8 cellular contexts compared by ENCODE assay signal in genomic region chr16:76946879-76947278, GRCh38.
DNase-seq lines count a peak whose midpoint lies in the region; ATAC-seq and TF ChIP-seq lines count a peak whose summit lies in the region.

No MANE protein-coding gene starts in this region.

- no peak overlapping the region for H3K27ac ChIP-seq in gastrocnemius medialis

- H3K27me3 ChIP-seq in gastrocnemius medialis = no peaks in the 10 kb centered on the region

- no peaks in the 10 kb centered on the region for H3K4me1 Mint-ChIP-seq in T-helper 17 cell

- in situ Hi-C loops in gastrocnemius medialis (cut with MboI; ENCODE audit: low sequenced_read_pairs in 4 of 4) = no loop called here

- TF ChIP-seq POLR2A in gastrocnemius medialis (IDR thresholded peaks at IDR 0.05) = no peak

- DNase-seq in NCI-H2081 (lab: John Stamatoyannopoulos, UW) (peak; percentile 25 to 67), NCI-H2081 treated with DMSO at 0.1 percent for 48 hours (lab: John Stamatoyannopoulos, UW) (no peak), NCI-H69 (lab: John Stamatoyannopoulos, UW) (peak; percentile 50), gastrocnemius medialis (no peak), germinal center (ENCODE audit: low spot score) (no peak), T-helper 17 cell (no peak), HEK293T (ENCODE audit: extremely low spot score) (no peak)

- H3K36me3 ChIP-seq in gastrocnemius medialis = no peaks in the 10 kb centered on the region

- intact Hi-C loops in gastrocnemius medialis (cut with DNase I; ENCODE audit: low total_unique reads) = no loop called here

- CTCF ChIA-PET in HEK293T (lab: Yijun Ruan, JAX) = no interaction called here

- no peak overlapping the region for H3K27ac Mint-ChIP-seq in T-helper 17 cell

- POLR2A ChIA-PET in HEK293T (lab: Yijun Ruan, JAX) = no interaction called here

- peak; percentile 70 for ATAC-seq in esophagus mucosa
- ATAC-seq in gastrocnemius medialis = peak; percentile 58 to 91
- no peak for ATAC-seq in T-helper 17 cell

- H3K4me3 ChIP-seq in gastrocnemius medialis = no peak overlapping the region

- no peaks in the 10 kb centered on the region for H3K4me1 ChIP-seq in gastrocnemius medialis

- no peak for TF ChIP-seq CTCF in gastrocnemius medialis (IDR thresholded peaks at IDR 0.05 in 4 of 5, conservative IDR thresholded peaks at IDR 0.05 in 1 of 5)

- no peak overlapping the region for H3K4me3 Mint-ChIP-seq in T-helper 17 cell

- H3K27me3 Mint-ChIP-seq in T-helper 17 cell = no peaks in the 10 kb centered on the region

- H3K36me3 Mint-ChIP-seq in T-helper 17 cell (ENCODE audit: low read depth) = no peaks in the 10 kb centered on the region

- H3K9me3 ChIP-seq in gastrocnemius medialis (no peaks in the 10 kb centered on the region), T-helper 17 cell (ENCODE audit: control insufficient read depth, low read length, poor library complexity, severe bottlenecking) (no peaks in the 10 kb centered on the region)

TF ChIP-seq in HEK293T, 16 proteins besides CTCF, POLR2A, EP300 and RAD21:
- TF ChIP-seq FOXA1 (IDR thresholded peaks at IDR 0.05) (no peak), FOXK2 (IDR thresholded peaks at IDR 0.05) (no peak), HDGF (IDR thresholded peaks at IDR 0.05; ENCODE audit: borderline replicate concordance) (no peak)

Comparison
In these comparisons a context has a peak if more than half of its experiments do, and no peak if none do; other contexts are left out.
1. DNase-seq: peak in NCI-H2081 (2 of 2) and NCI-H69 (single experiment); none in NCI-H2081 treated with DMSO at 0.1 percent for 48 hours (single experiment), gastrocnemius medialis (0 of 2), germinal center (single experiment), T-helper 17 cell (0 of 3) and HEK293T (single experiment).